In the genomic region with DNA sequence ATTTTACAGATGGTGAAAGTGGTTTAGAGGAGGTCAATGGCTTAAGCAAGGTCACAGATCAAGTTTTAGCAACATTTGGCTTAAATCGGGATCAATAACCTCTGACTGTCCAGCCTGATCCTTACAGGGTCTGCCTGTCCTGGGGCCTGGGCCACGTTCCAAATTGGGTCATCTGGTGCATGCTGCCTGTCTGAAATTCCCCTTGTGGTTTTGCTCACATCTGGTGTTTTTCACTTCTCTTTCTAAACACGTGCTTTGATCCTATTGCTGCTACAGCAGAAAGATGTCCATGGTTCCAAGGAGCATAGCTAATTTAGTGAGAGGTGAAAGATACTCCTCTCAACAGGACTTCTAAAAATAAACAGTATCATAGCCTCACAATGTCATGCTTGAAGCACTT, we compare ENCODE assay signal across 7 cellular contexts. TPM values are rescaled to one million over a fixed set of nuclear protein-coding genes. Genes with fewer than 3 reads are reported as not detected.
DNase-seq lines count a peak whose midpoint lies in the region; ATAC-seq, FAIRE-seq and TF ChIP-seq lines count a peak whose summit lies in the region.
"Not testable (repeated sequence)": the region's sequence is repeated elsewhere in the genome, so short reads cannot be mapped to it uniquely, and the experiment has no call there.

No MANE protein-coding gene starts in this region.

- not testable (repeated sequence) for H3K79me2 ChIP-seq in GM12878 (ENCODE audit: control insufficient read depth, insufficient read depth, low read length)

- not testable (repeated sequence) for H3K9ac ChIP-seq in GM12878 (ENCODE audit: control insufficient read depth, insufficient read depth, low read length)

- not testable (repeated sequence) for TF ChIP-seq CTCF in GM12878 (IDR thresholded peaks at IDR 0.05 in 2 of 3, conservative IDR thresholded peaks at IDR 0.05 in 1 of 3; ENCODE audit: control insufficient read depth in 2 of 3, extremely low read depth in 1 of 3, insufficient read depth in 1 of 3, low read depth in 3 of 3, low read length in 3 of 3); mucosa of descending colon (IDR thresholded peaks at IDR 0.05)

- not testable (repeated sequence) for FAIRE-seq in GM12878 (lab: Jason Lieb, UNC)

- DNase-seq in GM12878 (ENCODE audit: low read depth, low spot score); mucosa of descending colon: not testable (repeated sequence)

- RAD21 ChIA-PET in GM12878 (lab: Charles Lee; ENCODE audit: unreplicated experiment) = not testable (repeated sequence)

- H3K4me2 ChIP-seq in GM12878 (ENCODE audit: control insufficient read depth, insufficient read depth) = not testable (repeated sequence)

- not testable (repeated sequence) for H3K4me3 ChIP-seq in GM12878, mucosa of descending colon

- in situ Hi-C loops in GM12878 (cut with MboI) = not testable (repeated sequence)

- not testable (repeated sequence) for H3K36me3 ChIP-seq in GM12878 (ENCODE audit: control insufficient read depth in 2 of 2, insufficient read depth in 2 of 2, low read length in 1 of 2); mucosa of descending colon (ENCODE audit: low read depth)

- SMC1A ChIA-PET in GM12878 (lab: Charles Lee; ENCODE audit: uncharacterized antibody, unreplicated experiment) = not testable (repeated sequence)

- TF ChIP-seq POLR2A in GM12878 (IDR thresholded peaks at IDR 0.05; ENCODE audit: low read depth, low read length) = not testable (repeated sequence)

- BruUV-seq in GM12878 (replicated peaks; lab: Mats Ljungman, UMichigan) = not testable (repeated sequence)

- intact Hi-C loops in GM12878 (cut with micrococcal nuclease; ENCODE audit: unreplicated experiment); mucosa of descending colon (cut with DNase I, micrococcal nuclease): not testable (repeated sequence)

- not testable (repeated sequence) for H4K20me1 ChIP-seq in GM12878 (ENCODE audit: control insufficient read depth, insufficient read depth)

- WGBS in GM12878 (ENCODE audit: insufficient coverage, insufficient replicate concordance, low lambda C conversion rate, missing lambda C conversion rate) = no CpG with 5 or more reads among the region's 3 CpGs

- TF ChIP-seq RAD21 in GM12878 (IDR thresholded peaks at IDR 0.05; ENCODE audit: insufficient read depth, low read depth, low read length) = not testable (repeated sequence)

- not testable (repeated sequence) for H3K9me3 ChIP-seq in GM12878 (replicated peaks; ENCODE audit: control insufficient read depth, insufficient read depth, low read length); mucosa of descending colon

- not testable (repeated sequence) for H3K27me3 ChIP-seq in GM12878 (replicated peaks in 1 of 2; ENCODE audit: control insufficient read depth in 2 of 2, insufficient read depth in 2 of 2, low read length in 1 of 2)

- H3K27ac ChIP-seq in GM12878 (ENCODE audit: control insufficient read depth, insufficient read depth) = not testable (repeated sequence)

- not testable (repeated sequence) for TF ChIP-seq EP300 in GM12878 (IDR thresholded peaks at IDR 0.05; ENCODE audit: borderline replicate concordance in 1 of 2, control insufficient read depth in 1 of 2, low read depth in 2 of 2, low read length in 2 of 2)

- POLR2A ChIA-PET in GM12878 (lab: Charles Lee) = not testable (repeated sequence)

- H3K4me1 ChIP-seq in GM12878 (ENCODE audit: control insufficient read depth, insufficient read depth, low read length); mucosa of descending colon (ENCODE audit: low read depth): not testable (repeated sequence)

- H2AFZ ChIP-seq in GM12878 (ENCODE audit: control insufficient read depth, low read depth, low read length) = not testable (repeated sequence)

- ATAC-seq in GM18873 (IDR thresholded peaks at IDR 0.05; ENCODE audit: low FRiP score, unreplicated experiment) (peak; percentile 81), GM21367 (IDR thresholded peaks at IDR 0.05; ENCODE audit: unreplicated experiment) (peak; percentile 59), HG02610 (IDR thresholded peaks at IDR 0.05; ENCODE audit: unreplicated experiment) (peak; percentile 82), HG03060 (IDR thresholded peaks at IDR 0.05; ENCODE audit: low read depth, unreplicated experiment) (peak; percentile 63), HG03442 (IDR thresholded peaks at IDR 0.05; ENCODE audit: unreplicated experiment) (peak; percentile 66), GM12878 (peak; percentile 85), mucosa of descending colon (peak; percentile 44)

- CTCF ChIA-PET in GM12878 (lab: Yijun Ruan, JAX) = not testable (repeated sequence)

RNA-seq across cellular contexts. Expression of a gene that starts 49.5 kb away (rescaled TPM):
- total RNA-seq in GM12878 (2013; cell fraction: nucleolus; rRNA removed) = 47.7 and 51.3 TPM in 2 replicates
- total RNA-seq in GM12878 (2014; rRNA removed) (3.6 and 4.3 TPM in 2 replicates), GM12878 (2014; rRNA removed; fragmentation: Illumina TruSeq; extraction: Trizol) (1.6 and 1.8 TPM in 2 replicates), GM12878 (2021) (2.8 and 3.0 TPM in 2 replicates), mucosa of descending colon (10 to 100 TPM; 35.6 to 42.0 (median 41.5) TPM)
- polyA plus RNA-seq in GM12878 (2011; ENCODE audit: low read depth) = 2.1 TPM
- polyA plus RNA-seq in GM12878 (2011; rRNA removed) (4.9 and 6.4 TPM in 2 replicates), GM12878 (2014; fragmentation: Illumina TruSeq; extraction: Trizol) (0.93 and 1.2 TPM in 2 replicates), GM12878 (2014; fragmentation: Nextera tagmentation; extraction: Ambion mirVana) (under 1 TPM; 0.71 to 0.79 TPM), GM12878 (2014; rRNA removed) (1.3 and 2.3 TPM in 2 replicates), GM12878 (2016; fragmentation: Nextera tagmentation; extraction: Ambion mirVana) (1 to 10 TPM; 1.8 to 2.2 TPM)
- 5.7 and 7.0 TPM in 2 replicates for polyA plus RNA-seq in GM12878 (2011; cell fraction: cytosol; rRNA removed)
- 9.2 and 11.6 TPM in 2 replicates for polyA plus RNA-seq in GM12878 (2011; cell fraction: nucleus; rRNA removed)
- 3.3 and 3.6 TPM in 2 replicates for polyA plus RNA-seq in GM12878 (2012)
- polyA minus RNA-seq in GM12878 (2011; rRNA and poly(A)+ RNA removed) = 44.6 and 51.8 TPM in 2 replicates
- polyA minus RNA-seq in GM12878 (2011; cell fraction: cytosol; rRNA and poly(A)+ RNA removed) = 2.3 and 7.4 TPM in 2 replicates
- 32.4 and 51.0 TPM in 2 replicates for polyA minus RNA-seq in GM12878 (2011; cell fraction: nucleus; rRNA and poly(A)+ RNA removed)
